In the genomic region with DNA sequence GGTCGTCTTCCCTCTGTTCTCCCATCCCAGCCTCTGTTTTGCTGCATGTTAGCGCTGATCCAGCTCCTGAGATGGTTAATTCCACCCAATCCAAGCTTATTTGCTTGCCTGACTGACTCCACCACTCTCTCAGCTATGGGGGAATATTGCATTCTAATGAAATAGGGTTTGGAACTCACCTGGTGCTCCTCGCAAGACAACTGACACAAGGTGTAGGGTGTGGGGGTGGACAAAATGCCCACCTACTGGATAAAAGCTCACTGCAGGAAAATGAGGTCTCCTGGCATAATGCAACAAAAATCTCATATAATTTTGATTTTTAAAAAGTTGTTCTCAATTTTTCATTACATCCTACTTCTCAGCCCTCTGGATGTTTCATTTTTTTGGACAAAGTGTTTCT, we compare ENCODE assay signal across 30 cellular contexts.
DNase-seq lines count a peak whose midpoint lies in the region; ATAC-seq and TF ChIP-seq lines count a peak whose summit lies in the region.
"Had no signal": no experiment of that assay in that cellular context is flagged by ENCODE, and none has a peak within 500 bp of the region (broad histone marks: within the 10 kb centered on the region; RNA-seq: fewer than 3 reads in every experiment).

No MANE protein-coding gene starts in this region.

- no peaks in the 10 kb centered on the region for H3K36me3 ChIP-seq in esophagus muscularis mucosa
- no peaks in the 10 kb centered on the region for H3K36me3 ChIP-seq in BE2C
- H3K36me3 ChIP-seq: BLaER1; BLaER1 treated with 17β-estradiol and CSF1 and Interleukin-3, amounts not matched to agents 10 nM and 100 nM had no signal

- intact Hi-C loops in esophagus muscularis mucosa (cut with DNase I) = no loop called here

- ATAC-seq in HG03139 (IDR thresholded peaks at IDR 0.05; ENCODE audit: unreplicated experiment) = no peak
- ATAC-seq: A549; CD8-positive, alpha-beta T cell had no signal

- H3K27me3 ChIP-seq in esophagus muscularis mucosa = no peaks in the 10 kb centered on the region
- no peaks in the 10 kb centered on the region for H3K27me3 ChIP-seq in BE2C
- H3K27me3 ChIP-seq: BLaER1; BLaER1 treated with 17β-estradiol and CSF1 and Interleukin-3, amounts not matched to agents 10 nM and 100 nM had no signal

- H3K9me3 ChIP-seq in esophagus muscularis mucosa (no peaks in the 10 kb centered on the region), BE2C (no peaks in the 10 kb centered on the region)
- H3K9me3 ChIP-seq: A549; BLaER1; BLaER1 treated with 17β-estradiol and CSF1 and Interleukin-3, amounts not matched to agents 10 nM and 100 nM; Caco-2 had no signal

- no peak for TF ChIP-seq POLR2A in esophagus muscularis mucosa (IDR thresholded peaks at IDR 0.05; ENCODE audit: low read depth)

- H3K4me3 ChIP-seq in esophagus muscularis mucosa (no peak overlapping the region), BE2C (ENCODE audit: low read depth, low read length) (no peak overlapping the region)
- H3K4me3 ChIP-seq: A549; BLaER1; BLaER1 treated with 17β-estradiol and CSF1 and Interleukin-3, amounts not matched to agents 10 nM and 100 nM had no signal

- H3K4me1 ChIP-seq in esophagus muscularis mucosa (no peaks in the 10 kb centered on the region), BE2C (no peaks in the 10 kb centered on the region)
- H3K4me1 ChIP-seq: A549, BLaER1, Caco-2 had no signal

- TF ChIP-seq EP300 in esophagus muscularis mucosa (IDR thresholded peaks at IDR 0.05) = no peak

- WGBS in esophagus muscularis mucosa = 88% methylated on average over 3 of the region's 3 CpGs

- DNase-seq in caudate nucleus (lab: John Stamatoyannopoulos, UW) = peak in 6 of 61 donors; percentile 8 to 52 (median 29)
- DNase-seq in esophagus muscularis mucosa (ENCODE audit: extremely low spot score) = peak; percentile 68
- peak; percentile 13 for DNase-seq in islet precursor cell
- DNase-seq in GM19238 (ENCODE audit: insufficient read length, low spot score) = no peak
- no peak for DNase-seq in BE2C
- DNase-seq: 8988T; ACHN; AML-193; C1 segment of cervical spinal cord; Caco-2; Calu3; CD4-positive, alpha-beta memory T cell; CD4-positive, alpha-beta T cell; CD4-positive, CD25-positive, alpha-beta regulatory T cell; CD8-positive, alpha-beta memory T cell; CD8-positive, alpha-beta T cell; COR-L47; DMS 273 treated with DMSO at 0.1 percent for 48 hours; DMS153; DMS53; DMS79; DMS79 treated with DMSO at 0.1 percent for 48 hours; DND-41; EL had no signal

- TF ChIP-seq CTCF in esophagus muscularis mucosa (IDR thresholded peaks at IDR 0.05) (no peak), BE2C (IDR thresholded peaks at IDR 0.05; ENCODE audit: low read depth, low read length) (no peak)

- H3K27ac ChIP-seq in caudate nucleus (ENCODE audit: low read depth, low read length) (peak overlapping the region; percentile 33), esophagus muscularis mucosa (replicated peaks in 1 of 4) (no peak overlapping the region)
- H3K27ac ChIP-seq: 22Rv1; A549; BLaER1; BLaER1 treated with 17β-estradiol and CSF1 and Interleukin-3, amounts not matched to agents 10 nM and 100 nM; C4-2B had no signal

Comparison
In these comparisons a context has a peak if more than half of its experiments do, and no peak if none do; other contexts are left out.
1. DNase-seq: peak in esophagus muscularis mucosa (single experiment) and islet precursor cell (single experiment); none in GM19238 (single experiment) and BE2C (single experiment).